In the genomic region with DNA sequence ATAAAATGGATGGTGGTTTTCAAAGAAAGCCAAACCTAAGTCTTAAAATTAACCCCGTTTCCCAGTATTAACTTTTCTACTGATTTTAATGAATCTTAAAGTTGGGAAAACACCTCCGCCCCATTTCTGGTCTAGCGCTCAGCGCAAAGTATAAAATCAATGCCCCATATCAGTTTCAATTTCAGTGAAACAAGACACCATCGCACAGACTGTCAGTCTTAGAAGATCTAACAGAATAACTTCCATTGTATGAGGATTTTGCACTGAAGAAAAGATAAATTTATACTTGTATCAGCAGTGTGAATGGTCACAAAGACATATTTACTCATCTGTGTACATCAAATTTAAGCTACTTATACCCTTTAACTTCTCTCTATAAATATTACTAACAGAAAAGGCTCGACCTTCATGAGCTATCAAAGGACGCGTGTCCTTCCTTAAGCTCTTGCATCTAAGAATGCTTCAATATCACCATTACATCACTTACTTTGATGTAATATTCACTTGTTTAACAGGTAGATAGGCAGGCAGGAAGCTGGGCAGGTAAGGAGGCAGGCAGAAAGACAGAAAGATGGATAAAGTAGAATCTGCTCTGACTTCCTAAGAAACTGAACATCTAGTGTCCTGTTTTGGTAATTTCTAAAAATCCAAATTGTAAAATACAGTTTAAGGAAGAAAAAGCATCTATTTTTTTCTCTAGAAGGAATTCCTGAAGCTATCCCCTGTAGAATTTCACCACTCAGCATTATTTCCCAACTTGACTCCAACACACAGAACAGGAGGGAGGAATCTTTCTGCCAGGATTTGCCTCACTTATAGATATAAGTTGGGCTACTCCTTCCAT, we compare ENCODE assay signal across 9 cellular contexts.
DNase-seq lines count a peak whose midpoint lies in the region; ATAC-seq and TF ChIP-seq lines count a peak whose summit lies in the region.
"Had no signal": no experiment of that assay in that cellular context is flagged by ENCODE, and none has a peak within 500 bp of the region (broad histone marks: within the 10 kb centered on the region; RNA-seq: fewer than 3 reads in every experiment).

No MANE protein-coding gene starts in this region.

- in situ Hi-C loops in ACHN (cut with HindIII; ENCODE audit: low pct_ligation_motif_present, low pct_unique_long_range_greater_than_20kb, low sequenced_read_pairs), result no loop called here

- H3K4me1 Mint-ChIP-seq in WTC11, result peaks cover 85% of the 10 kb centered on the region

- H3K27me3 Mint-ChIP-seq in WTC11 (ENCODE audit: low read depth), result no peaks in the 10 kb centered on the region

- DNase-seq in WTC11 (ENCODE audit: low spot score) (no peak), left ventricle myocardium superior (no peak), substantia nigra (lab: John Stamatoyannopoulos, UW) (no peak), NCI-H1105 treated with DMSO at 0.1 percent for 48 hours (lab: John Stamatoyannopoulos, UW) (no peak), DMS153 (lab: John Stamatoyannopoulos, UW) (no peak), ACHN (no peak)
- DNase-seq: stimulated activated CD4-positive, alpha-beta T cell treated with anti-CD3 and anti-CD28 coated beads, Interleukin-12 subunit alpha, Interleukin-12 subunit beta, amount 100 ng/mL, for 4 hours had no signal

- H3K36me3 Mint-ChIP-seq in WTC11, result no peaks in the 10 kb centered on the region

- intact Hi-C loops in left ventricle myocardium superior (cut with micrococcal nuclease), result loop anchor here (5.0 kb wide), 1 partner anchor 78 kb away; no protein-coding TSS in a partner anchor

- POLR2A ChIA-PET in WTC11 (lab: Charles Lee), result no interaction called here

- H3K27ac ChIP-seq in substantia nigra (ENCODE audit: low read depth, low read length, poor library complexity, severe bottlenecking), result peak overlapping the region; percentile 94

- no peak overlapping the region for H3K4me3 Mint-ChIP-seq in WTC11

- CTCF ChIA-PET in WTC11 (lab: Charles Lee), result no interaction called here

- peak; percentile 80 for ATAC-seq in GM21717 (IDR thresholded peaks at IDR 0.05; ENCODE audit: unreplicated experiment)
- ATAC-seq in WTC11, result no peak
- peak; percentile 20 for ATAC-seq in left ventricle myocardium superior
- no peak for ATAC-seq in GM19452 (IDR thresholded peaks at IDR 0.05; ENCODE audit: unreplicated experiment)

- peak overlapping the region; percentile 74 for H3K27ac Mint-ChIP-seq in WTC11

- TF ChIP-seq CTCF in WTC11 (IDR thresholded peaks at IDR 0.05), result no peak

- no peaks in the 10 kb centered on the region for H3K9me3 Mint-ChIP-seq in WTC11

TF ChIP-seq in WTC11, 78 proteins besides CTCF, POLR2A, EP300 and RAD21:
- TF ChIP-seq ZNF671 (CRISPR knock-in tag; IDR thresholded peaks at IDR 0.05), result no peak
- TF ChIP-seq HMGXB4 (CRISPR knock-in tag; IDR thresholded peaks at IDR 0.05), result no peak
- TF ChIP-seq ESRRA (CRISPR knock-in tag; IDR thresholded peaks at IDR 0.05; ENCODE audit: borderline replicate concordance), result no peak
- no peak for TF ChIP-seq HMGA2 (CRISPR knock-in tag; IDR thresholded peaks at IDR 0.05)
- TF ChIP-seq E2F1 (CRISPR knock-in tag; IDR thresholded peaks at IDR 0.05), result no peak
- no peak for TF ChIP-seq SMAD4 (CRISPR knock-in tag; IDR thresholded peaks at IDR 0.05)
- TF ChIP-seq SOX15 (CRISPR knock-in tag; IDR thresholded peaks at IDR 0.05), result no peak
- no peak for TF ChIP-seq SP1 (CRISPR knock-in tag; conservative IDR thresholded peaks at IDR 0.05)
- TF ChIP-seq ZNF232 (CRISPR knock-in tag; IDR thresholded peaks at IDR 0.05), result no peak
- no peak for TF ChIP-seq FOXJ3 (CRISPR knock-in tag; IDR thresholded peaks at IDR 0.05; ENCODE audit: borderline replicate concordance)
- no peak for TF ChIP-seq USF1 (CRISPR knock-in tag; IDR thresholded peaks at IDR 0.05)
- TF ChIP-seq FOXK1 (CRISPR knock-in tag; IDR thresholded peaks at IDR 0.05), result no peak
- no peak for TF ChIP-seq PRDM15 (CRISPR knock-in tag; IDR thresholded peaks at IDR 0.05)

Comparison
In these comparisons a context has a peak if more than half of its experiments do, and no peak if none do; other contexts are left out.
1. ATAC-seq: peak in GM21717 (single experiment) and left ventricle myocardium superior (single experiment); none in WTC11 (single experiment) and GM19452 (single experiment).